ENCODE assay signal across 15 cellular contexts in genomic region chr5:5246736-5247135, GRCh38.
DNase-seq lines count a peak whose midpoint lies in the region; ATAC-seq and TF ChIP-seq lines count a peak whose summit lies in the region.
"Had no signal": no experiment of that assay in that cellular context is flagged by ENCODE, and none has a peak within 500 bp of the region (broad histone marks: within the 10 kb centered on the region; RNA-seq: fewer than 3 reads in every experiment).

No MANE protein-coding gene starts in this region.

- TF ChIP-seq EP300 in sigmoid colon (IDR thresholded peaks at IDR 0.05): no peak

- no peaks in the 10 kb centered on the region for H3K36me3 ChIP-seq in sigmoid colon
- no peaks in the 10 kb centered on the region for H3K36me3 ChIP-seq in smooth muscle cell (ENCODE audit: low read depth)
- H3K36me3 ChIP-seq: BE2C had no signal

- no peaks in the 10 kb centered on the region for H4K20me1 ChIP-seq in smooth muscle cell (ENCODE audit: low read depth)

- no peak overlapping the region for H2AFZ ChIP-seq in smooth muscle cell (ENCODE audit: low read depth)

- no peak overlapping the region for H3K4me2 ChIP-seq in smooth muscle cell

- DNase-seq in Ammon's horn (ENCODE audit: low spot score) (peak; percentile 30), cerebellar cortex (ENCODE audit: low spot score) (peak; percentile 71), middle frontal gyrus (ENCODE audit: extremely low spot score, low spot score) (peak; percentile 16), omental fat pad (ENCODE audit: low spot score) (no peak), sigmoid colon (no peak), smooth muscle cell (lab: John Stamatoyannopoulos, UW; ENCODE audit: unreplicated experiment) (no peak)
- DNase-seq in activated naive CD4-positive, alpha-beta T cell (lab: John Stamatoyannopoulos, UW): no peak
- DNase-seq: 8988T; BE2C; CD4-positive, CD25-positive, alpha-beta regulatory T cell; DMS153; DMS79; GF-D8; H9 had no signal

- no peak overlapping the region for H3K27ac ChIP-seq in sigmoid colon
- no peak overlapping the region for H3K27ac ChIP-seq in smooth muscle cell (ENCODE audit: low read depth)

- WGBS in sigmoid colon, 2 donors: 91 to 92% methylated on average over 8 of the region's 8 CpGs
- 98% methylated on average over 8 of the region's 8 CpGs for WGBS in smooth muscle cell (ENCODE audit: low lambda C conversion rate)

- TF ChIP-seq POLR2A in sigmoid colon (IDR thresholded peaks at IDR 0.05): no peak

- peaks cover 0 to 4% (median 0%) of the 10 kb centered on the region in 3 donors for H3K27me3 ChIP-seq in sigmoid colon
- H3K27me3 ChIP-seq in smooth muscle cell (ENCODE audit: low read depth): no peaks in the 10 kb centered on the region
- H3K27me3 ChIP-seq: BE2C had no signal

- no peak overlapping the region for H3K9ac ChIP-seq in smooth muscle cell (ENCODE audit: low read depth)

- no peaks in the 10 kb centered on the region for H3K4me1 ChIP-seq in sigmoid colon
- no peaks in the 10 kb centered on the region for H3K4me1 ChIP-seq in smooth muscle cell (ENCODE audit: low read depth)
- H3K4me1 ChIP-seq: BE2C had no signal

- H3K79me2 ChIP-seq in smooth muscle cell (ENCODE audit: low read depth): no peaks in the 10 kb centered on the region

- no peaks in the 10 kb centered on the region for H3F3A ChIP-seq in smooth muscle cell (ENCODE audit: low read depth)

- TF ChIP-seq CTCF in omental fat pad (IDR thresholded peaks at IDR 0.05) (no peak), sigmoid colon (IDR thresholded peaks at IDR 0.05) (no peak), smooth muscle cell (IDR thresholded peaks at IDR 0.05; ENCODE audit: borderline replicate concordance, insufficient read depth, poor library complexity, severe bottlenecking) (no peak)

- intact Hi-C loops in sigmoid colon (cut with DNase I): no loop called here

- no peak for ATAC-seq in omental fat pad (ENCODE audit: low FRiP score)
- ATAC-seq: HepG2 had no signal

- H3K9me3 ChIP-seq in sigmoid colon: no peaks in the 10 kb centered on the region
- H3K9me3 ChIP-seq in smooth muscle cell (replicated peaks; ENCODE audit: low read depth): no peaks in the 10 kb centered on the region
- H3K9me3 ChIP-seq: BE2C had no signal

- H3K4me3 ChIP-seq in sigmoid colon (no peak overlapping the region), smooth muscle cell (no peak overlapping the region)

Comparison
In these comparisons a context has a peak if more than half of its experiments do, and no peak if none do; other contexts are left out.
1. DNase-seq: peak in Ammon's horn (single experiment), cerebellar cortex (single experiment) and middle frontal gyrus (single experiment); none in omental fat pad (single experiment), sigmoid colon (single experiment), smooth muscle cell (single experiment) and activated naive CD4-positive, alpha-beta T cell (0 of 4).